Comparison of ENCODE assay signal across 15 cellular contexts in genomic region chr1:95532335-95532734, GRCh38.
"Had no signal": no experiment of that assay in that cellular context is flagged by ENCODE, and none has a peak within 500 bp of the region (broad histone marks: within the 10 kb centered on the region; RNA-seq: fewer than 3 reads in every experiment).

No MANE protein-coding gene starts in this region.

- H3K4me3 Mint-ChIP-seq: activated CD4-positive, alpha-beta T cell treated with anti-CD3 and anti-CD28 coated beads, Interleukin-2, amount 10 ng/mL, durations not matched to agents 7 days and 5 days; activated naive CD4-positive, alpha-beta T cell treated with anti-CD3 and anti-CD28 coated beads, Interleukin-2, amount 10 ng/mL, durations not matched to agents 7 days and 5 days; naive B cell; stimulated activated effector memory CD8-positive, alpha-beta T cell treated with anti-CD3 and anti-CD28 coated beads, Interleukin-12 subunit alpha, Interleukin-12 subunit beta, amount 100 ng/mL, for 72 hours had no signal

- H3K36me3 ChIP-seq: cardiac muscle cell, colonic mucosa, gastrocnemius medialis, lower lobe of right lung, right atrium auricular region, thyroid gland had no signal

- H3K4me1 ChIP-seq: colonic mucosa, gastrocnemius medialis, lower lobe of right lung, parathyroid adenoma, right atrium auricular region, thyroid gland had no signal

- H3K4me3 ChIP-seq: cardiac muscle cell, colonic mucosa, gastrocnemius medialis, lower lobe of right lung, right atrium auricular region, thyroid gland had no signal

- H3K27ac ChIP-seq: cardiac muscle cell, colonic mucosa, gastrocnemius medialis, lower lobe of right lung, parathyroid adenoma, right atrium auricular region, thyroid gland had no signal

- H3K36me3 Mint-ChIP-seq: activated naive CD4-positive, alpha-beta T cell treated with anti-CD3 and anti-CD28 coated beads, Interleukin-2, amount 10 ng/mL, durations not matched to agents 7 days and 5 days; naive B cell; stimulated activated effector memory CD8-positive, alpha-beta T cell treated with anti-CD3 and anti-CD28 coated beads, Interleukin-12 subunit alpha, Interleukin-12 subunit beta, amount 100 ng/mL, for 72 hours had no signal

- DNase-seq: activated CD4-positive, alpha-beta T cell treated with anti-CD3 and anti-CD28 coated beads, Interleukin-2, amount 10 ng/mL, durations not matched to agents 7 days and 5 days; activated CD4-positive, CD25-positive, alpha-beta regulatory T cell; activated naive CD4-positive, alpha-beta T cell treated with anti-CD3 and anti-CD28 coated beads, Interleukin-2, amount 10 ng/mL, durations not matched to agents 7 days and 5 days; activated T-cell treated with anti-CD3 and anti-CD28 coated beads for 4 hours; colonic mucosa; gastrocnemius medialis; lower lobe of right lung; naive B cell; small intestine; thyroid gland had no signal

- H3K27ac Mint-ChIP-seq: activated CD4-positive, alpha-beta T cell treated with anti-CD3 and anti-CD28 coated beads, Interleukin-2, amount 10 ng/mL, durations not matched to agents 7 days and 5 days; activated naive CD4-positive, alpha-beta T cell treated with anti-CD3 and anti-CD28 coated beads, Interleukin-2, amount 10 ng/mL, durations not matched to agents 7 days and 5 days; activated T-helper 2 cell treated with anti-CD3 and anti-CD28 coated beads, Interferon-gamma antibody, Interleukin-2, Interleukin-4, amounts not matched to agents 10 μg/mL and 5 μg/mL and 100 μg/mL, durations not matched to agents 14 hours and 24 hours and 36 hours; naive B cell; stimulated activated effector memory CD8-positive, alpha-beta T cell treated with anti-CD3 and anti-CD28 coated beads, Interleukin-12 subunit alpha, Interleukin-12 subunit beta, amount 100 ng/mL, for 72 hours had no signal

- H3K27me3 Mint-ChIP-seq: activated CD4-positive, alpha-beta T cell treated with anti-CD3 and anti-CD28 coated beads, Interleukin-2, amount 10 ng/mL, durations not matched to agents 7 days and 5 days; activated naive CD4-positive, alpha-beta T cell treated with anti-CD3 and anti-CD28 coated beads, Interleukin-2, amount 10 ng/mL, durations not matched to agents 7 days and 5 days; naive B cell had no signal

- H3K79me2 ChIP-seq: parathyroid adenoma had no signal

- H3K4me1 Mint-ChIP-seq: activated CD4-positive, alpha-beta T cell treated with anti-CD3 and anti-CD28 coated beads, Interleukin-2, amount 10 ng/mL, durations not matched to agents 7 days and 5 days; activated naive CD4-positive, alpha-beta T cell treated with anti-CD3 and anti-CD28 coated beads, Interleukin-2, amount 10 ng/mL, durations not matched to agents 7 days and 5 days; naive B cell; stimulated activated effector memory CD8-positive, alpha-beta T cell treated with anti-CD3 and anti-CD28 coated beads, Interleukin-12 subunit alpha, Interleukin-12 subunit beta, amount 100 ng/mL, for 72 hours had no signal

- H3K27me3 ChIP-seq: cardiac muscle cell, colonic mucosa, gastrocnemius medialis, right atrium auricular region, thyroid gland had no signal

- H2AFZ ChIP-seq: parathyroid adenoma had no signal

- H3K9me3 ChIP-seq: colonic mucosa, gastrocnemius medialis, lower lobe of right lung, right atrium auricular region, thyroid gland had no signal

- ATAC-seq: gastrocnemius medialis; lower lobe of right lung; stimulated activated effector memory CD8-positive, alpha-beta T cell treated with anti-CD3 and anti-CD28 coated beads, Interleukin-12 subunit alpha, Interleukin-12 subunit beta, amount 100 ng/mL, for 72 hours had no signal
